ENCODE assay signal across 1 cellular context in genomic region chr12:62794218-62794583, GRCh38.
TF ChIP-seq lines count a peak whose summit lies in the region.

No MANE protein-coding gene starts in this region.

TF ChIP-seq in IMR-90, 13 proteins besides CTCF, POLR2A, EP300 and RAD21:
- TF ChIP-seq, protein P1, sequence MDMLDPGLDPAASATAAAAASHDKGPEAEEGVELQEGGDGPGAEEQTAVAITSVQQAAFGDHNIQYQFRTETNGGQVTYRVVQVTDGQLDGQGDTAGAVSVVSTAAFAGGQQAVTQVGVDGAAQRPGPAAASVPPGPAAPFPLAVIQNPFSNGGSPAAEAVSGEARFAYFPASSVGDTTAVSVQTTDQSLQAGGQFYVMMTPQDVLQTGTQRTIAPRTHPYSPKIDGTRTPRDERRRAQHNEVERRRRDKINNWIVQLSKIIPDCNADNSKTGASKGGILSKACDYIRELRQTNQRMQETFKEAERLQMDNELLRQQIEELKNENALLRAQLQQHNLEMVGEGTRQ (IDR thresholded peaks at IDR 0.05; ENCODE audit: low read depth, low read length): no peak
- TF ChIP-seq CEBPB (IDR thresholded peaks at IDR 0.05; ENCODE audit: low read depth, low read length): no peak
- TF ChIP-seq BHLHE40 (IDR thresholded peaks at IDR 0.05; ENCODE audit: low read depth, low read length): no peak
- no peak for TF ChIP-seq MAZ (IDR thresholded peaks at IDR 0.05; ENCODE audit: borderline replicate concordance, low read depth, low read length)
- TF ChIP-seq MAFK (IDR thresholded peaks at IDR 0.05; ENCODE audit: low read depth, low read length): no peak
- TF ChIP-seq CHD1 (IDR thresholded peaks at IDR 0.05; ENCODE audit: low read depth, low read length): no peak
- no peak for TF ChIP-seq SMC3 (IDR thresholded peaks at IDR 0.05; ENCODE audit: low read depth, low read length)
- TF ChIP-seq NFE2L2 (IDR thresholded peaks at IDR 0.05; ENCODE audit: low read depth, low read length): no peak
- TF ChIP-seq RFX5 (IDR thresholded peaks at IDR 0.05; ENCODE audit: low read depth, low read length): no peak
- no peak for TF ChIP-seq FOS (IDR thresholded peaks at IDR 0.05; ENCODE audit: low read depth, low read length)
- no peak for TF ChIP-seq MXI1 (IDR thresholded peaks at IDR 0.05; ENCODE audit: borderline replicate concordance, low read depth, low read length)
- no peak for TF ChIP-seq ELK1 (IDR thresholded peaks at IDR 0.05; ENCODE audit: borderline replicate concordance, low read depth, low read length)
- TF ChIP-seq RCOR1 (IDR thresholded peaks at IDR 0.05; ENCODE audit: insufficient replicate concordance, low read length): no peak
